1 cellular context compared by ENCODE assay signal in genomic region chr5:80204808-80205614, GRCh38.
TF ChIP-seq lines count a peak whose summit lies in the region.

No MANE protein-coding gene starts in this region.

TF ChIP-seq in GM12878, 131 proteins besides CTCF, POLR2A, EP300 and RAD21 (continued from another document):
- no peak for TF ChIP-seq MXI1 (IDR thresholded peaks at IDR 0.05; ENCODE audit: low read depth, low read length)
- TF ChIP-seq HDAC6 (IDR thresholded peaks at IDR 0.05; ENCODE audit: unreplicated experiment), result no peak
